13 cellular contexts compared by ENCODE assay signal in genomic region chr5:77638204-77638762, GRCh38. TPM values are rescaled to one million over a fixed set of nuclear protein-coding genes. Genes with fewer than 3 reads are reported as not detected.
DNase-seq lines count a peak whose midpoint lies in the region; ATAC-seq and TF ChIP-seq lines count a peak whose summit lies in the region.
"Had no signal": no experiment of that assay in that cellular context is flagged by ENCODE, and none has a peak within 500 bp of the region (broad histone marks: within the 10 kb centered on the region; RNA-seq: fewer than 3 reads in every experiment).

TSS of gene OTP (minus strand) at chr5:77638713. CDS start at chr5:77638549, 164 bp downstream.

- H3K4me1 ChIP-seq in CD4-positive, CD25-positive, alpha-beta regulatory T cell (ENCODE audit: control insufficient read depth, insufficient read depth, low read length, poor library complexity, severe bottlenecking) = peaks cover 24% of the 10 kb centered on the region
- H3K4me1 ChIP-seq in GM23338 (ENCODE audit: insufficient read depth) = peaks cover 44% of the 10 kb centered on the region
- no peaks in the 10 kb centered on the region for H3K4me1 ChIP-seq in naive thymus-derived CD4-positive, alpha-beta T cell (ENCODE audit: control insufficient read depth in 2 of 2, insufficient read depth in 2 of 2, low read length in 2 of 2)

- CTCF ChIA-PET in naive thymus-derived CD4-positive, alpha-beta T cell (lab: Charles Lee) = no interaction called here

- peak within 1 kb of the TSS; percentile 29 to 71 (median 50) for H3K4me3 Mint-ChIP-seq in CD4-positive, CD25-positive, alpha-beta regulatory T cell
- H3K4me3 Mint-ChIP-seq in GM23338 = peak within 1 kb of the TSS; percentile 66
- peak within 1 kb of the TSS; percentile 61 for H3K4me3 Mint-ChIP-seq in activated naive CD8-positive, alpha-beta T cell treated with anti-CD3 and anti-CD28 coated beads, Interleukin-2, amount 10 ng/mL, durations not matched to agents 7 days and 5 days
- H3K4me3 Mint-ChIP-seq in naive thymus-derived CD4-positive, alpha-beta T cell = peak within 1 kb of the TSS; percentile 21 to 77 (median 58)

- peaks cover 37% of the 10 kb centered on the region for H4K20me1 ChIP-seq in GM23338 (replicated peaks; ENCODE audit: insufficient read depth)

- no peaks in the 10 kb centered on the region for H3K79me2 ChIP-seq in GM23338 (replicated peaks; ENCODE audit: insufficient read depth)

- H3F3A ChIP-seq in GM23338 (replicated peaks; ENCODE audit: low read depth) = peaks cover 28% of the 10 kb centered on the region

- H3K4me2 ChIP-seq in GM23338 = peak within 1 kb of the TSS; percentile 77

- H3K4me3 ChIP-seq in CD4-positive, CD25-positive, alpha-beta regulatory T cell (ENCODE audit: low read depth, low read length) = no peak within 1 kb of the TSS
- peak within 1 kb of the TSS; percentile 46 for H3K4me3 ChIP-seq in GM23338
- no peak within 1 kb of the TSS for H3K4me3 ChIP-seq in naive thymus-derived CD4-positive, alpha-beta T cell (ENCODE audit: low read length)

- in situ Hi-C loops in GM13976 (cut with MboI; ENCODE audit: low sequenced_read_pairs, unreplicated experiment) = no loop called here

- peaks cover 6% of the 10 kb centered on the region for H3K36me3 Mint-ChIP-seq in CD4-positive, CD25-positive, alpha-beta regulatory T cell
- H3K36me3 Mint-ChIP-seq in GM23338 (ENCODE audit: low read depth) = no peaks in the 10 kb centered on the region; the same call in 2 of the 3 replicates
- peaks cover 2% of the 10 kb centered on the region for H3K36me3 Mint-ChIP-seq in activated naive CD8-positive, alpha-beta T cell treated with anti-CD3 and anti-CD28 coated beads, Interleukin-2, amount 10 ng/mL, durations not matched to agents 7 days and 5 days
- H3K36me3 Mint-ChIP-seq in naive thymus-derived CD4-positive, alpha-beta T cell = peaks cover 0 to 14% (median 4%) of the 10 kb centered on the region in 5 donors

- ATAC-seq in CD4-positive, CD25-positive, alpha-beta regulatory T cell (ENCODE audit: low read depth in 2 of 2) = no peak
- ATAC-seq in GM23338 (peak; percentile 15), HG02610 (IDR thresholded peaks at IDR 0.05; ENCODE audit: unreplicated experiment) (no peak)
- ATAC-seq in activated naive CD8-positive, alpha-beta T cell treated with anti-CD3 and anti-CD28 coated beads, Interleukin-2, amount 10 ng/mL, durations not matched to agents 7 days and 5 days (ENCODE audit: low read depth) = no peak
- ATAC-seq in naive thymus-derived CD4-positive, alpha-beta T cell = no peak

- no peak for TF ChIP-seq CTCF in GM23338 (conservative IDR thresholded peaks at IDR 0.05; ENCODE audit: low read depth in 2 of 2)
- no peak for TF ChIP-seq CTCF in GM13976 (IDR thresholded peaks at IDR 0.05; ENCODE audit: borderline replicate concordance, control extremely low read depth, extremely low read depth, insufficient read depth, missing control alignments)

- H3K27ac Mint-ChIP-seq in CD4-positive, CD25-positive, alpha-beta regulatory T cell = peak within 1 kb of the TSS in 2 of 3 donors; percentile 84 to 88
- H3K27ac Mint-ChIP-seq in GM23338 = no peak within 1 kb of the TSS
- peak within 1 kb of the TSS; percentile 80 for H3K27ac Mint-ChIP-seq in activated naive CD8-positive, alpha-beta T cell treated with anti-CD3 and anti-CD28 coated beads, Interleukin-2, amount 10 ng/mL, durations not matched to agents 7 days and 5 days
- H3K27ac Mint-ChIP-seq in naive thymus-derived CD4-positive, alpha-beta T cell = peak within 1 kb of the TSS in 6 of 9 donors; percentile 25 to 87 (median 82)

- intact Hi-C loops in naive thymus-derived CD4-positive, alpha-beta T cell (cut with micrococcal nuclease) = no loop called here

- H3K27ac ChIP-seq in CD4-positive, CD25-positive, alpha-beta regulatory T cell (ENCODE audit: insufficient read depth, low read length, poor library complexity, severe bottlenecking) = no peak within 1 kb of the TSS
- H3K27ac ChIP-seq in GM23338 (ENCODE audit: low read depth) = no peak within 1 kb of the TSS
- no peak within 1 kb of the TSS for H3K27ac ChIP-seq in naive thymus-derived CD4-positive, alpha-beta T cell (ENCODE audit: low read depth, low read length)

- H3K9me3 ChIP-seq in CD4-positive, CD25-positive, alpha-beta regulatory T cell (ENCODE audit: control insufficient read depth in 2 of 2, low read length in 2 of 2) = peaks cover 14 to 47% of the 10 kb centered on the region in 2 experiments
- H3K9me3 ChIP-seq in naive thymus-derived CD4-positive, alpha-beta T cell (ENCODE audit: control insufficient read depth in 2 of 3, low read length in 3 of 3) = peaks cover 0 to 20% (median 0%) of the 10 kb centered on the region in 3 experiments

- H2AFZ ChIP-seq in GM23338 = no peak within 1 kb of the TSS

- H3K27me3 ChIP-seq in CD4-positive, CD25-positive, alpha-beta regulatory T cell (ENCODE audit: control insufficient read depth, insufficient read depth, low read length) = peaks cover 74% of the 10 kb centered on the region
- H3K27me3 ChIP-seq in GM23338 (ENCODE audit: insufficient read depth) = peaks cover 99% of the 10 kb centered on the region
- H3K27me3 ChIP-seq in naive thymus-derived CD4-positive, alpha-beta T cell (ENCODE audit: control insufficient read depth in 2 of 2, insufficient read depth in 2 of 2, low read length in 2 of 2) = peaks cover 50 to 85% of the 10 kb centered on the region in 2 donors

- POLR2A ChIA-PET in activated naive CD8-positive, alpha-beta T cell treated with anti-CD3 and anti-CD28 coated beads, Interleukin-2, amount 10 ng/mL, durations not matched to agents 7 days and 5 days (lab: Charles Lee) = no interaction called here
- POLR2A ChIA-PET in naive thymus-derived CD4-positive, alpha-beta T cell (lab: Charles Lee) = no interaction called here

- no peak for DNase-seq in CD4-positive, CD25-positive, alpha-beta regulatory T cell
- no peak for DNase-seq in GM23338 (ENCODE audit: low spot score)
- no peak for DNase-seq in activated naive CD8-positive, alpha-beta T cell treated with anti-CD3 and anti-CD28 coated beads, Interleukin-2, amount 10 ng/mL, durations not matched to agents 7 days and 5 days
- no peak for DNase-seq in naive thymus-derived CD4-positive, alpha-beta T cell
- no peak for DNase-seq in SHP77 (lab: John Stamatoyannopoulos, UW)
- DNase-seq in NOMO-1 treated with dmso at 0.1 percent for 144 hours (lab: John Stamatoyannopoulos, UW; ENCODE audit: unreplicated experiment) = no peak
- no peak for DNase-seq in GM13976 (ENCODE audit: low spot score)
- DNase-seq: Kasumi-1, NCI-H187 had no signal

- no peaks in the 10 kb centered on the region for H3K9me2 ChIP-seq in GM23338 (ENCODE audit: insufficient read depth)

- no peaks in the 10 kb centered on the region for H3K36me3 ChIP-seq in CD4-positive, CD25-positive, alpha-beta regulatory T cell (ENCODE audit: control insufficient read depth, insufficient read depth, low read length)
- no peaks in the 10 kb centered on the region for H3K36me3 ChIP-seq in GM23338 (ENCODE audit: insufficient read depth)
- H3K36me3 ChIP-seq in naive thymus-derived CD4-positive, alpha-beta T cell (ENCODE audit: control insufficient read depth in 2 of 3, insufficient read depth in 3 of 3, low read length in 3 of 3) = no peaks in the 10 kb centered on the region

- peaks cover 93% of the 10 kb centered on the region for H3K27me3 Mint-ChIP-seq in CD4-positive, CD25-positive, alpha-beta regulatory T cell
- H3K27me3 Mint-ChIP-seq in GM23338 (ENCODE audit: insufficient read depth, low read depth, poor library complexity) = peaks cover 98% of the 10 kb centered on the region
- H3K27me3 Mint-ChIP-seq in activated naive CD8-positive, alpha-beta T cell treated with anti-CD3 and anti-CD28 coated beads, Interleukin-2, amount 10 ng/mL, durations not matched to agents 7 days and 5 days = peaks cover 88% of the 10 kb centered on the region
- peaks cover 76 to 90% (median 80%) of the 10 kb centered on the region in 5 donors for H3K27me3 Mint-ChIP-seq in naive thymus-derived CD4-positive, alpha-beta T cell

- peaks cover 0 to 19% (median 5%) of the 10 kb centered on the region in 7 donors for H3K9me3 Mint-ChIP-seq in CD4-positive, CD25-positive, alpha-beta regulatory T cell
- H3K9me3 Mint-ChIP-seq in GM23338 = peaks cover 5% of the 10 kb centered on the region; the same call in 2 of the 3 replicates
- H3K9me3 Mint-ChIP-seq in activated naive CD8-positive, alpha-beta T cell treated with anti-CD3 and anti-CD28 coated beads, Interleukin-2, amount 10 ng/mL, durations not matched to agents 7 days and 5 days = peaks cover 9% of the 10 kb centered on the region
- H3K9me3 Mint-ChIP-seq in naive thymus-derived CD4-positive, alpha-beta T cell = peaks cover 0 to 64% (median 25%) of the 10 kb centered on the region in 11 donors

- peaks cover 5 to 33% (median 19%) of the 10 kb centered on the region in 4 donors for H3K4me1 Mint-ChIP-seq in CD4-positive, CD25-positive, alpha-beta regulatory T cell
- H3K4me1 Mint-ChIP-seq in GM23338 = peaks cover 44% of the 10 kb centered on the region
- H3K4me1 Mint-ChIP-seq in activated naive CD8-positive, alpha-beta T cell treated with anti-CD3 and anti-CD28 coated beads, Interleukin-2, amount 10 ng/mL, durations not matched to agents 7 days and 5 days = peaks cover 14% of the 10 kb centered on the region
- H3K4me1 Mint-ChIP-seq in naive thymus-derived CD4-positive, alpha-beta T cell = peaks cover 8 to 31% (median 24%) of the 10 kb centered on the region in 7 donors

TF ChIP-seq in GM23338, 12 proteins besides CTCF, POLR2A, EP300 and RAD21:
- TF ChIP-seq JUNB (IDR thresholded peaks at IDR 0.05; ENCODE audit: unreplicated experiment) (no peak), EZH2 (IDR thresholded peaks at IDR 0.05; ENCODE audit: low read depth, unreplicated experiment) (peak; percentile 80)

RNA-seq across cellular contexts. Expression of gene OTP, which starts in this region (rescaled TPM):
- total RNA-seq in CD4-positive, CD25-positive, alpha-beta regulatory T cell = not detected
- not detected for polyA plus RNA-seq in CD4-positive, CD25-positive, alpha-beta regulatory T cell
- total RNA-seq in GM23338 (2014; rRNA removed; shearing (Covaris generic)) = not detected in 2 replicates
- polyA plus RNA-seq in GM23338 (2016; fragmentation: Nextera tagmentation; extraction: Ambion mirVana) = not detected in 2 replicates
- total RNA-seq in activated naive CD8-positive, alpha-beta T cell treated with anti-CD3 and anti-CD28 coated beads, Interleukin-2, amount 10 ng/mL, durations not matched to agents 7 days and 5 days = not detected
- not detected for total RNA-seq in naive thymus-derived CD4-positive, alpha-beta T cell
- polyA plus RNA-seq in naive thymus-derived CD4-positive, alpha-beta T cell = not detected
- total RNA-seq: chondrocyte, esophagus mucosa, mononuclear cell had no signal

Comparison
In these comparisons a context has a peak if more than half of its experiments do, and no peak if none do; other contexts are left out.
1. Peak in ATAC-seq, H3K4me3 ChIP-seq and H3K4me2 ChIP-seq in GM23338; RNA of the gene not detected or under 1 TPM.